In the genomic region with DNA sequence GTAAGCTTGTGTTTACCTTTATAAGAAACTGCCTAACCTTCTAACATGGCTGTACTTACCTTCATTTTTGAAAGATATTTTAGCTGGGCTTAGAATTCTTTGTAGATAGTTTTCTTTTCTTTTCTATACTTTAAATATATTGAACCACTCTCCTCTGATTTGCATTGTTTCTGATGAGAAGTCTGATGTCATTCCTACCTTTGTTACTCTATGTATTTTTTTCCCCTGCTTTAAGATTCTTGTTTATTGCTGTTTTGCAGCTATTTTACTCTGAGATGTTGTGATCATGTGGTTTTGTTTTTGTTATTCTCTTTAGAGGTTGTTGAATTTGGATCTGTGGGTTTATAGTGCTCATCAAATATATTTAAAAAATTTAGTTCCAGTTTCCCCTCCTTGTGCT, we compare ENCODE assay signal across 1 cellular context.
TF ChIP-seq lines count a peak whose summit lies in the region.

No MANE protein-coding gene starts in this region.

TF ChIP-seq in K562, 482 proteins besides CTCF, POLR2A, EP300 and RAD21 (continued from another document):
- TF ChIP-seq, protein P1, sequence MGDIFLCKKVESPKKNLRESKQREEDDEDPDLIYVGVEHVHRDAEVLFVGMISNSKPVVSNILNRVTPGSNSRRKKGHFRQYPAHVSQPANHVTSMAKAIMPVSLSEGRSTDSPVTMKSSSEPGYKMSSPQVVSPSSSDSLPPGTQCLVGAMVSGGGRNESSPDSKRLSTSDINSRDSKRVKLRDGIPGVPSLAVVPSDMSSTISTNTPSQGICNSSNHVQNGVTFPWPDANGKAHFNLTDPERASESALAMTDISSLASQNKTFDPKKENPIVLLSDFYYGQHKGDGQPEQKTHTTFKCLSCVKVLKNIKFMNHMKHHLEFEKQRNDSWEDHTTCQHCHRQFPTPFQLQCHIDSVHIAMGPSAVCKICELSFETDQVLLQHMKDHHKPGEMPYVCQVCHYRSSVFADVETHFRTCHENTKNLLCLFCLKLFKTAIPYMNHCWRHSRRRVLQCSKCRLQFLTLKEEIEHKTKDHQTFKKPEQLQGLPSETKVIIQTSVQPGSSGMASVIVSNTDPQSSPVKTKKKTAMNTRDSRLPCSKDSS (IDR thresholded peaks at IDR 0.05; ENCODE audit: low read depth, partially characterized antibody) = peak; percentile 16
- 0 out of 4 replicates have a peak, but pooled peaks have one; percentile 14 to 45 for TF ChIP-seq TRIM24 (IDR thresholded peaks at IDR 0.05)
